Comparison of ENCODE assay signal across 18 cellular contexts in genomic region chr6:109896333-109896732, GRCh38.
DNase-seq lines count a peak whose midpoint lies in the region; ATAC-seq, FAIRE-seq and TF ChIP-seq lines count a peak whose summit lies in the region.
"Had no signal": no experiment of that assay in that cellular context is flagged by ENCODE, and none has a peak within 500 bp of the region (broad histone marks: within the 10 kb centered on the region; RNA-seq: fewer than 3 reads in every experiment).

No MANE protein-coding gene starts in this region.

- CTCF ChIA-PET in H1 (lab: Charles Lee; ENCODE audit: partially characterized antibody), result interaction anchor here (1.0 kb wide), 1 partner anchor 11 kb away, joined by 3 read pairs; no protein-coding TSS in a partner anchor

- no peaks in the 10 kb centered on the region for H3K79me1 ChIP-seq in H1 (ENCODE audit: low read depth, low read length)

- no peak for FAIRE-seq in H1 (lab: Jason Lieb, UNC)
- FAIRE-seq: islet of Langerhans had no signal

- in situ Hi-C loops in ACHN (cut with HindIII; ENCODE audit: low pct_ligation_motif_present, low pct_unique_long_range_greater_than_20kb, low sequenced_read_pairs), result no loop called here

- no peak overlapping the region for H2BK5ac ChIP-seq in H1 (ENCODE audit: low read depth, low read length)

- TF ChIP-seq RAD21 in H1 (IDR thresholded peaks at IDR 0.05 in 1 of 2, conservative IDR thresholded peaks at IDR 0.05 in 1 of 2; ENCODE audit: low read depth in 2 of 2, low read length in 2 of 2), result no peak

- H3K4me1 Mint-ChIP-seq in activated T-helper 2 cell treated with anti-CD3 and anti-CD28 coated beads, Interferon-gamma antibody, Interleukin-2, Interleukin-4, amounts not matched to agents 10 μg/mL and 5 μg/mL and 100 μg/mL, durations not matched to agents 14 hours and 24 hours and 36 hours (ENCODE audit: low read depth), result no peaks in the 10 kb centered on the region
- H3K4me1 Mint-ChIP-seq: T-cell had no signal

- H3K4ac ChIP-seq in H1 (replicated peaks; ENCODE audit: insufficient read length, low read depth, low read length), result no peak overlapping the region

- TF ChIP-seq CTCF in H1 (IDR thresholded peaks at IDR 0.05; ENCODE audit: control extremely low read depth in 1 of 3, insufficient read depth in 1 of 3, low read depth in 1 of 3, low read length in 3 of 3) (no peak), neutrophil (IDR thresholded peaks at IDR 0.05) (no peak)

- H2BK12ac ChIP-seq in H1 (ENCODE audit: low read depth, low read length), result no peak overlapping the region

- no peak overlapping the region for H2AK5ac ChIP-seq in H1 (ENCODE audit: low read depth, low read length)

- POLR2A ChIA-PET in H1 (lab: Charles Lee; ENCODE audit: partially characterized antibody), result interaction anchor here (1.3 kb wide), 1 partner anchor 8 kb away, joined by 3 read pairs; no protein-coding TSS in a partner anchor

- intact Hi-C loops in activated T-helper 2 cell treated with anti-CD3 and anti-CD28 coated beads, Interferon-gamma antibody, Interleukin-2, Interleukin-4, amounts not matched to agents 10 μg/mL and 5 μg/mL and 100 μg/mL, durations not matched to agents 14 hours and 24 hours and 36 hours (cut with micrococcal nuclease), result no loop called here

- H3K56ac ChIP-seq in H1 (replicated peaks; ENCODE audit: insufficient read length, low read depth, low read length), result no peak overlapping the region

- H2BK15ac ChIP-seq in H1 (ENCODE audit: low read length), result no peak overlapping the region

- no peaks in the 10 kb centered on the region for H3K27me3 ChIP-seq in H1 (replicated peaks in 1 of 4; ENCODE audit: control insufficient read depth in 3 of 4, extremely low read depth in 1 of 4, insufficient read depth in 3 of 4, low read length in 3 of 4)
- no peaks in the 10 kb centered on the region for H3K27me3 ChIP-seq in neutrophil
- H3K27me3 ChIP-seq: colonic mucosa had no signal

- H4K5ac ChIP-seq in H1 (ENCODE audit: insufficient read length, low read depth, low read length), result no peak overlapping the region

- peaks cover 3% of the 10 kb centered on the region for H3K27me3 Mint-ChIP-seq in activated T-helper 2 cell treated with anti-CD3 and anti-CD28 coated beads, Interferon-gamma antibody, Interleukin-2, Interleukin-4, amounts not matched to agents 10 μg/mL and 5 μg/mL and 100 μg/mL, durations not matched to agents 14 hours and 24 hours and 36 hours (ENCODE audit: low read depth)

- H3K27ac Mint-ChIP-seq in activated T-helper 2 cell treated with anti-CD3 and anti-CD28 coated beads, Interferon-gamma antibody, Interleukin-2, Interleukin-4, amounts not matched to agents 10 μg/mL and 5 μg/mL and 100 μg/mL, durations not matched to agents 14 hours and 24 hours and 36 hours, result no peak overlapping the region
- H3K27ac Mint-ChIP-seq: IgD-negative memory B cell, T-cell had no signal

- no peak overlapping the region for H4K91ac ChIP-seq in H1 (replicated peaks; ENCODE audit: insufficient read length, low read length)

- no peak overlapping the region for H2BK120ac ChIP-seq in H1 (replicated peaks; ENCODE audit: low read depth, low read length)

- no peak overlapping the region for H3K23ac ChIP-seq in H1 (ENCODE audit: insufficient read length)

- no peaks in the 10 kb centered on the region for H3K36me3 Mint-ChIP-seq in activated T-helper 2 cell treated with anti-CD3 and anti-CD28 coated beads, Interferon-gamma antibody, Interleukin-2, Interleukin-4, amounts not matched to agents 10 μg/mL and 5 μg/mL and 100 μg/mL, durations not matched to agents 14 hours and 24 hours and 36 hours (ENCODE audit: low read depth)
- H3K36me3 Mint-ChIP-seq: T-cell had no signal

- H3K4me1 ChIP-seq in H1 (replicated peaks in 1 of 4; ENCODE audit: control insufficient read depth in 3 of 4, insufficient read depth in 4 of 4, low read length in 3 of 4) (peaks cover 2 to 16% (median 10%) of the 10 kb centered on the region in 4 experiments; a peak in 4 of 7 replicates), neutrophil (ENCODE audit: control insufficient read depth in 1 of 2, insufficient read depth in 1 of 2, low read depth in 1 of 2, low read length in 1 of 2) (peaks cover 47 to 53% of the 10 kb centered on the region in 2 experiments)
- H3K4me1 ChIP-seq: colonic mucosa had no signal

- no peak overlapping the region for H3K4me2 ChIP-seq in H1 (ENCODE audit: insufficient read depth in 1 of 2, low read depth in 2 of 2, low read length in 2 of 2)

- TF ChIP-seq POLR2A in H1 (IDR thresholded peaks at IDR 0.05; ENCODE audit: control extremely low read depth in 1 of 2, low read depth in 2 of 2, low read length in 2 of 2), result no peak

- no peak overlapping the region for H2AFZ ChIP-seq in H1 (ENCODE audit: low read length)

- H3K14ac ChIP-seq in H1 (ENCODE audit: insufficient read length), result no peak overlapping the region

- no peaks in the 10 kb centered on the region for H3K79me2 ChIP-seq in H1 (ENCODE audit: control insufficient read depth in 1 of 2, insufficient read depth in 2 of 2, low read length in 2 of 2)

- H3K27ac ChIP-seq in H1 (ENCODE audit: low read depth, low read length), result no peak overlapping the region
- H3K27ac ChIP-seq in neutrophil, result peak overlapping the region; percentile 100
- H3K27ac ChIP-seq: colonic mucosa, heart left ventricle had no signal

- H4K8ac ChIP-seq in H1 (ENCODE audit: extremely low read depth, insufficient read depth, low read length), result no peak overlapping the region

- DNase-seq in GM04504 (ENCODE audit: low read depth), result peak; percentile 3
- DNase-seq in MV-4-11 (lab: John Stamatoyannopoulos, UW), result peak; percentile 31
- no peak for DNase-seq in H1 (ENCODE audit: low read depth in 1 of 2, low spot score in 2 of 2)
- no peak for DNase-seq in ACHN
- no peak for DNase-seq in Ammon's horn (ENCODE audit: low spot score)
- no peak for DNase-seq in activated T-helper 2 cell treated with anti-CD3 and anti-CD28 coated beads, Interferon-gamma antibody, Interleukin-2, Interleukin-4, amounts not matched to agents 10 μg/mL and 5 μg/mL and 100 μg/mL, durations not matched to agents 14 hours and 24 hours and 36 hours (ENCODE audit: low spot score)
- DNase-seq: activated gamma-delta T cell treated with Interleukin-2 at 50 U/mL for 16 hours, anterior cingulate cortex, colonic mucosa, heart left ventricle, NCI-H1105, NCI-H748 treated with DMSO at 0.1 percent for 48 hours, substantia nigra, T-cell had no signal

- H4K20me1 ChIP-seq in H1 (replicated peaks in 1 of 2; ENCODE audit: control insufficient read depth in 1 of 2, insufficient read depth in 2 of 2, low read length in 2 of 2), result no peaks in the 10 kb centered on the region

- WGBS in H1 (ENCODE audit: extremely low coverage in 1 of 2, insufficient coverage in 1 of 2, insufficient read length in 1 of 2, insufficient replicate concordance in 2 of 2, low coverage in 1 of 2, low lambda C conversion rate in 2 of 2, missing lambda C conversion rate in 1 of 2), 2 experiments, result 77% methylated on average over 1 of the region's 1 CpG; no CpG with 5 or more reads in 1 of the 2 experiments

- peaks cover 21 to 22% of the 10 kb centered on the region in 2 experiments for H3K9me3 ChIP-seq in H1 (ENCODE audit: insufficient read depth in 2 of 2, low read depth in 1 of 2, low read length in 1 of 2)
- no peaks in the 10 kb centered on the region for H3K9me3 ChIP-seq in neutrophil
- H3K9me3 ChIP-seq: colonic mucosa, heart left ventricle had no signal

- no peak overlapping the region for H3K18ac ChIP-seq in H1 (ENCODE audit: extremely low read depth, low read length)

- peaks cover 0 to 8% (median 2%) of the 10 kb centered on the region in 4 experiments; a peak in 3 of 8 replicates for H3K36me3 ChIP-seq in H1 (ENCODE audit: control insufficient read depth in 2 of 4, insufficient read depth in 4 of 4, low read length in 3 of 4)
- no peaks in the 10 kb centered on the region for H3K36me3 ChIP-seq in neutrophil
- H3K36me3 ChIP-seq: colonic mucosa, heart left ventricle had no signal

- no peak for TF ChIP-seq EP300 in H1 (IDR thresholded peaks at IDR 0.05; ENCODE audit: borderline replicate concordance in 1 of 2, low read depth in 2 of 2, low read length in 2 of 2)

- no peak overlapping the region for H3K9ac ChIP-seq in H1 (replicated peaks in 1 of 4; ENCODE audit: extremely low read depth in 1 of 4, low read depth in 3 of 4, low read length in 3 of 4)

- no peak overlapping the region for H2BK20ac ChIP-seq in H1 (ENCODE audit: low read length)

- H3K23me2 ChIP-seq in H1 (ENCODE audit: low read depth, low read length), result peaks cover 2% of the 10 kb centered on the region; the same call in 1 of the 2 replicates

- H3K9me3 Mint-ChIP-seq in activated T-helper 2 cell treated with anti-CD3 and anti-CD28 coated beads, Interferon-gamma antibody, Interleukin-2, Interleukin-4, amounts not matched to agents 10 μg/mL and 5 μg/mL and 100 μg/mL, durations not matched to agents 14 hours and 24 hours and 36 hours, result no peaks in the 10 kb centered on the region
- H3K9me3 Mint-ChIP-seq: T-cell had no signal

- no peak for ATAC-seq in HG02981 (IDR thresholded peaks at IDR 0.05; ENCODE audit: unreplicated experiment)
- ATAC-seq: heart left ventricle, T-cell had no signal

- no peak overlapping the region for H3K4me3 Mint-ChIP-seq in activated T-helper 2 cell treated with anti-CD3 and anti-CD28 coated beads, Interferon-gamma antibody, Interleukin-2, Interleukin-4, amounts not matched to agents 10 μg/mL and 5 μg/mL and 100 μg/mL, durations not matched to agents 14 hours and 24 hours and 36 hours (ENCODE audit: low read depth)
- H3K4me3 Mint-ChIP-seq: T-cell had no signal

- no peak overlapping the region for H3K4me3 ChIP-seq in H1 (ENCODE audit: extremely low read depth in 1 of 4, insufficient read depth in 2 of 4, low read depth in 3 of 4, low read length in 4 of 4)
- no peak overlapping the region for H3K4me3 ChIP-seq in neutrophil (ENCODE audit: low read depth in 1 of 2, low read length in 1 of 2)
- H3K4me3 ChIP-seq: colonic mucosa, heart left ventricle had no signal

TF ChIP-seq in H1, 55 proteins besides CTCF, POLR2A, EP300 and RAD21 (continues in another document):
- TF ChIP-seq SAP30 (IDR thresholded peaks at IDR 0.05; ENCODE audit: insufficient read depth, insufficient replicate concordance, low read length), result no peak
- TF ChIP-seq TEAD4 (IDR thresholded peaks at IDR 0.05; ENCODE audit: low read depth, low read length), result no peak
- no peak for TF ChIP-seq CHD2 (IDR thresholded peaks at IDR 0.05; ENCODE audit: low read length)
- TF ChIP-seq POU5F1 (IDR thresholded peaks at IDR 0.05; ENCODE audit: low read depth, low read length), result no peak
- no peak for TF ChIP-seq SIRT6 (IDR thresholded peaks at IDR 0.05; ENCODE audit: low read length)
- no peak for TF ChIP-seq BCL11A (IDR thresholded peaks at IDR 0.05; ENCODE audit: low read depth in 2 of 2, low read length in 2 of 2)
- TF ChIP-seq SP1 (IDR thresholded peaks at IDR 0.05; ENCODE audit: low read depth, low read length), result 0 out of 2 replicates have a peak, but pooled peaks have one; percentile 25

Comparison
In these comparisons a context has a peak if more than half of its experiments do, and no peak if none do; other contexts are left out.
1. DNase-seq: peak in GM04504 (single experiment) and MV-4-11 (single experiment); none in H1 (0 of 2), ACHN (single experiment), Ammon's horn (single experiment) and activated T-helper 2 cell treated with anti-CD3 and anti-CD28 coated beads, Interferon-gamma antibody, Interleukin-2, Interleukin-4, amounts not matched to agents 10 μg/mL and 5 μg/mL and 100 μg/mL, durations not matched to agents 14 hours and 24 hours and 36 hours (single experiment).